In genomic region chr12:81610955-81611889, GRCh38 we compare ENCODE assay signal across 8 cellular contexts.
A peak's percentile ranks its signal among the peaks of the same experiment; 100 is the strongest.
DNase-seq lines count a peak whose midpoint lies in the region; ATAC-seq and TF ChIP-seq lines count a peak whose summit lies in the region.

No MANE protein-coding gene starts in this region.

- H3K27ac Mint-ChIP-seq in CD4-positive, alpha-beta memory T cell, result no peak overlapping the region

- H3K9me3 Mint-ChIP-seq in CD4-positive, alpha-beta memory T cell, result no peaks in the 10 kb centered on the region

- H3K4me3 ChIP-seq in cardiac muscle cell, result no peak overlapping the region
- no peak overlapping the region for H3K4me3 ChIP-seq in WERI-Rb-1 (ENCODE audit: low read depth, low read length)
- H3K4me3 ChIP-seq in retinal pigment epithelial cell (ENCODE audit: low read length), result no peak overlapping the region
- no peak overlapping the region for H3K4me3 ChIP-seq in CD4-positive, alpha-beta memory T cell (ENCODE audit: low read length in 2 of 2)

- peaks cover 0 to 3% of the 10 kb centered on the region in 2 donors for H3K27me3 Mint-ChIP-seq in CD4-positive, alpha-beta memory T cell

- intact Hi-C loops in left ventricle myocardium superior (cut with micrococcal nuclease), result no loop called here
- intact Hi-C loops in CD4-positive, alpha-beta memory T cell (cut with micrococcal nuclease), result no loop called here

- H3K36me3 Mint-ChIP-seq in CD4-positive, alpha-beta memory T cell, result no peaks in the 10 kb centered on the region

- H3K9me3 ChIP-seq in cardiac muscle cell (ENCODE audit: low read depth) (no peaks in the 10 kb centered on the region), WERI-Rb-1 (ENCODE audit: severe bottlenecking) (no peaks in the 10 kb centered on the region)
- H3K9me3 ChIP-seq in CD4-positive, alpha-beta memory T cell (ENCODE audit: control insufficient read depth in 1 of 2, low read length in 2 of 2), result no peaks in the 10 kb centered on the region

- H3K27ac ChIP-seq in cardiac muscle cell (peak overlapping the region; percentile 73), WERI-Rb-1 (no peak overlapping the region)
- no peak overlapping the region for H3K27ac ChIP-seq in CD4-positive, alpha-beta memory T cell (ENCODE audit: low read depth, low read length)

- H3K27me3 ChIP-seq in cardiac muscle cell, result no peaks in the 10 kb centered on the region
- no peaks in the 10 kb centered on the region for H3K27me3 ChIP-seq in WERI-Rb-1 (ENCODE audit: insufficient read depth, low read depth, severe bottlenecking)
- no peaks in the 10 kb centered on the region for H3K27me3 ChIP-seq in CD4-positive, alpha-beta memory T cell (ENCODE audit: insufficient read depth, low read length)

- H3K4me1 Mint-ChIP-seq in CD4-positive, alpha-beta memory T cell, result no peaks in the 10 kb centered on the region

- ATAC-seq in left ventricle myocardium superior (no peak), HG03442 (IDR thresholded peaks at IDR 0.05; ENCODE audit: unreplicated experiment) (peak; percentile 83), HG03108 (IDR thresholded peaks at IDR 0.05; ENCODE audit: unreplicated experiment) (no peak)

- H3K36me3 ChIP-seq in cardiac muscle cell (no peaks in the 10 kb centered on the region), WERI-Rb-1 (no peaks in the 10 kb centered on the region)
- no peaks in the 10 kb centered on the region for H3K36me3 ChIP-seq in CD4-positive, alpha-beta memory T cell (ENCODE audit: insufficient read depth, low read length)

- peaks cover 15% of the 10 kb centered on the region for H3K4me1 ChIP-seq in cardiac muscle cell (ENCODE audit: low read depth)
- H3K4me1 ChIP-seq in CD4-positive, alpha-beta memory T cell (ENCODE audit: insufficient read depth, low read length), result no peaks in the 10 kb centered on the region

- CTCF ChIA-PET in CD4-positive, alpha-beta memory T cell (lab: Charles Lee; ENCODE audit: partially characterized antibody), result interaction anchor here (1.3 kb wide), 1 partner anchor 382 kb away, joined by 4 read pairs; no protein-coding TSS in a partner anchor

- peak; percentile 8 to 40 for DNase-seq in cardiac muscle cell (ENCODE audit: low read depth in 1 of 2, low spot score in 1 of 2)
- DNase-seq in left ventricle myocardium superior, result no peak
- peak; percentile 22 for DNase-seq in WERI-Rb-1
- DNase-seq in retinal pigment epithelial cell (ENCODE audit: low read depth), result no peak
- no peak for DNase-seq in HK-2 (ENCODE audit: unreplicated experiment)
- no peak for DNase-seq in CD4-positive, alpha-beta memory T cell

- POLR2A ChIA-PET in CD4-positive, alpha-beta memory T cell (lab: Charles Lee; ENCODE audit: partially characterized antibody), result no interaction called here

- peak; percentile 41 for TF ChIP-seq CTCF in cardiac muscle cell (IDR thresholded peaks at IDR 0.05; ENCODE audit: low read depth, low read length)
- peak; percentile 52 for TF ChIP-seq CTCF in WERI-Rb-1 (IDR thresholded peaks at IDR 0.05; ENCODE audit: low read depth, low read length)
- TF ChIP-seq CTCF in retinal pigment epithelial cell (conservative IDR thresholded peaks at IDR 0.05; ENCODE audit: low read depth, low read length), result peak; percentile 55

- no peak overlapping the region for H3K4me3 Mint-ChIP-seq in CD4-positive, alpha-beta memory T cell

Comparison
In these comparisons a context has a peak if more than half of its experiments do, and no peak if none do; other contexts are left out.
1. DNase-seq: peak in cardiac muscle cell (2 of 2) and WERI-Rb-1 (single experiment); none in left ventricle myocardium superior (single experiment), retinal pigment epithelial cell (single experiment), HK-2 (single experiment) and CD4-positive, alpha-beta memory T cell (0 of 5).
2. Peak in every context shown above with its lines, with median percentiles within 50 percentile points of each other: CTCF ChIP-seq.